20 cellular contexts compared by ENCODE assay signal in the genomic region with DNA sequence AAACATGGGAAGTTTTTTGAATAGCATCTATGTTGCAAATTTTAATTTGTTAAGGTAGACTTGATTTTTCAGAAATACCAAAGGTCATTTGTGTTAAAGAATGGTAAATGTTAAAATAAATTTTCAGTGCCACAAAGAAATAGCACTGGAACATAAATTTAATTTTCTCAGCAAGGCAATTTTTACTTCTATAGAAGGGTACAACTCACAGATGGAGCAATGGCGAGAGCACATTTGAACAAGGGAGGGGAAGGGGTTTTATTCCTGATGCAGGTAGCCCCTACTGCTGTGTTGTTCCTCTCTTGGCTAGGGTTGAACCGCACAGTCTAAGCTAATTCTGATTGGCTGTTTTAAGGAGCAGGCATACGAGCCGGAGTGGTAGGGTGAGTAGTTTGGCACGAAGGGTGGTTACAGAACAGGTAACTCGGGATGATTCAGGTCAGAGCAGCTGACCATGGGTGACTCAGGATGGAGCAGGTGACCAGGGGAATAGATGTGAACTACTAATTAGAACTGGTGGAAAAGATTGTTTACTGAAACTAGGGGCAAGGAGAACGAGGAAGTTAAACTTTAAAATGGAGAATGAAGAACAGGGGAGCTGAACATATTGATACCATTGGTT. TPM values are rescaled to one million over a fixed set of nuclear protein-coding genes. Genes with fewer than 3 reads are reported as not detected.
A peak's percentile ranks its signal among the peaks of the same experiment; 100 is the strongest.
DNase-seq lines count a peak whose midpoint lies in the region; ATAC-seq and TF ChIP-seq lines count a peak whose summit lies in the region.
"Had no signal": no experiment of that assay in that cellular context is flagged by ENCODE, and none has a peak within 500 bp of the region (broad histone marks: within the 10 kb centered on the region; RNA-seq: fewer than 3 reads in every experiment).

No MANE protein-coding gene starts in this region.

- ATAC-seq in foreskin keratinocyte (peak; percentile 21), GM18858 (IDR thresholded peaks at IDR 0.05; ENCODE audit: unreplicated experiment) (no peak), GM19467 (IDR thresholded peaks at IDR 0.05; ENCODE audit: unreplicated experiment) (no peak)
- ATAC-seq: A549, HepG2 had no signal

- H3K27ac ChIP-seq in foreskin keratinocyte (no peak overlapping the region), sigmoid colon (peak overlapping the region in 3 of 4 donors; percentile 50 to 67 (median 60))
- H3K27ac ChIP-seq: 22Rv1, A549, C4-2B, GM23248 had no signal

- no peak for TF ChIP-seq EP300 in sigmoid colon (IDR thresholded peaks at IDR 0.05)

- DNase-seq in DMS53 (lab: John Stamatoyannopoulos, UW) (peak; percentile 28), DMS53 treated with DMSO at 0.1 percent for 48 hours (lab: John Stamatoyannopoulos, UW; ENCODE audit: unreplicated experiment) (no peak), foreskin keratinocyte (no peak), sigmoid colon (no peak), middle frontal gyrus (ENCODE audit: extremely low spot score, low spot score) (no peak)
- DNase-seq: AML-193; Caco-2; CD4-positive, alpha-beta T cell; DMS79 treated with DMSO at 0.1 percent for 48 hours; GF-D8; GM23248; HCEC 1CT; HFFc6; KG1 had no signal

- no peaks in the 10 kb centered on the region for H3K36me3 ChIP-seq in sigmoid colon

- TF ChIP-seq CTCF in foreskin keratinocyte (conservative IDR thresholded peaks at IDR 0.05): no peak
- no peak for TF ChIP-seq CTCF in sigmoid colon (IDR thresholded peaks at IDR 0.05)

- TF ChIP-seq POLR2A in sigmoid colon (IDR thresholded peaks at IDR 0.05): no peak

- peaks cover 0 to 4% (median 0%) of the 10 kb centered on the region in 4 donors for H3K9me3 ChIP-seq in sigmoid colon

- H3K4me1 ChIP-seq in foreskin keratinocyte (no peaks in the 10 kb centered on the region), sigmoid colon (peaks cover 0 to 31% (median 16%) of the 10 kb centered on the region in 4 donors)
- H3K4me1 ChIP-seq: Caco-2 had no signal

- no peaks in the 10 kb centered on the region for H3K27me3 ChIP-seq in foreskin keratinocyte
- H3K27me3 ChIP-seq in sigmoid colon: no peaks in the 10 kb centered on the region

- intact Hi-C loops in sigmoid colon (cut with DNase I): no loop called here

- 97 to 98% methylated on average over 7 of the region's 7 CpGs for WGBS in sigmoid colon, 2 donors

- H3K4me3 ChIP-seq in sigmoid colon: no peak overlapping the region
- H3K4me3 ChIP-seq: A549, GM23248 had no signal

RNA-seq across cellular contexts. Expression of a gene that starts 50.1 kb away (rescaled TPM):
- 74.4 and 76.2 TPM in 2 replicates for total RNA-seq in foreskin keratinocyte
- 47.3 and 51.8 TPM in 2 replicates for polyA plus RNA-seq in foreskin keratinocyte
- 10 to 100 TPM; 47.8 to 79.8 (median 61.6) TPM for total RNA-seq in sigmoid colon
- polyA plus RNA-seq in sigmoid colon: 10 to 100 TPM; 15.0 to 29.8 (median 16.0) TPM
